ENCODE assay signal across 1 cellular context in genomic region chr11:61689164-61689496, GRCh38.
TF ChIP-seq lines count a peak whose summit lies in the region.

No MANE protein-coding gene starts in this region.

TF ChIP-seq in SK-N-SH treated with all-trans-retinoic acid at 6 μM for 48 hours, 23 proteins besides CTCF, POLR2A, EP300 and RAD21 (continued from another document):
- TF ChIP-seq RARB (CRISPR knock-in tag; IDR thresholded peaks at IDR 0.05) (no peak), ZFP30 (CRISPR knock-in tag; IDR thresholded peaks at IDR 0.05) (no peak), POU6F1 (CRISPR knock-in tag; IDR thresholded peaks at IDR 0.05; ENCODE audit: borderline replicate concordance, low read depth) (no peak), TOX (CRISPR knock-in tag; IDR thresholded peaks at IDR 0.05; ENCODE audit: borderline replicate concordance) (no peak), CSDC2 (CRISPR knock-in tag; IDR thresholded peaks at IDR 0.05) (no peak), ZFP3 (CRISPR knock-in tag; IDR thresholded peaks at IDR 0.05) (no peak), PPARA (CRISPR knock-in tag; IDR thresholded peaks at IDR 0.05; ENCODE audit: borderline replicate concordance) (no peak), TSHZ2 (CRISPR knock-in tag; IDR thresholded peaks at IDR 0.05) (no peak), ISL1 (CRISPR knock-in tag; IDR thresholded peaks at IDR 0.05) (no peak), ZNF70 (CRISPR knock-in tag; IDR thresholded peaks at IDR 0.05) (no peak)
